11 cellular contexts compared by ENCODE assay signal in the genomic region with DNA sequence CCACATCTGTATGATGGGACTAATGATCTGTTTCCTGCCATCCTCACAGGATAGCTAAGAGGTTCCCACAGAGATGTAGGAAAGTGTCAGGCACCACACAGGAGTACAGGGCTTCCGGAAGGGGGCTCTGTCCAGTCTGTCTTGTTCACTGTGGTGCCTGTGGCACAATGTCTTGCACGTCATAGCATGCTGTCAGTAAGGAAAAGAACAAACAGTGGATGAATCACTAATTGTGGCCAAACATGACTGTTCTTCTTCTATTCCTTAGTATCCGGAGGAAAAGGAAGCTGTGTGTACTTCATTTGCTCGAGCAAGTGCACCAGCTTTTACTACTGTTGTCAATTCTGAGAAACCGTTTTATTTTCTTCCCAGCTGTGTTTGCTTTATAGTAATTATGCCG.
DNase-seq lines count a peak whose midpoint lies in the region; ATAC-seq, FAIRE-seq and TF ChIP-seq lines count a peak whose summit lies in the region.
"Had no signal": no experiment of that assay in that cellular context is flagged by ENCODE, and none has a peak within 500 bp of the region (broad histone marks: within the 10 kb centered on the region; RNA-seq: fewer than 3 reads in every experiment).

No MANE protein-coding gene starts in this region.

- peaks cover 28% of the 10 kb centered on the region for H3K4me1 ChIP-seq in OCI-LY3 (ENCODE audit: low read length)
- H3K4me1 ChIP-seq in endothelial cell of umbilical vein (ENCODE audit: control insufficient read depth, extremely low read depth, insufficient read depth, low read length): peaks cover 22% of the 10 kb centered on the region

- H3K9me1 ChIP-seq in endothelial cell of umbilical vein (replicated peaks; ENCODE audit: control insufficient read depth, extremely low read depth, insufficient read depth, low read length): no peaks in the 10 kb centered on the region

- no peak for TF ChIP-seq POLR2A in endothelial cell of umbilical vein (IDR thresholded peaks at IDR 0.05; ENCODE audit: low read depth, low read length)

- DNase-seq in Ammon's horn (ENCODE audit: low spot score) (peak; percentile 65), endothelial cell of umbilical vein (ENCODE audit: low read depth, low spot score) (peak; percentile 58), midbrain (lab: John Stamatoyannopoulos, UW) (peak; percentile 40), GM19240 (ENCODE audit: insufficient read length, low spot score) (no peak)
- DNase-seq in activated CD4-positive, alpha-beta T cell treated with anti-CD3 and anti-CD28 coated beads, Interleukin-2, amount 50 U/mL, for 4 hours: no peak
- DNase-seq in stimulated activated CD4-positive, alpha-beta T cell treated with anti-CD3 and anti-CD28 coated beads, Interleukin-4, amount 100 ng/mL, for 4 hours: no peak
- DNase-seq: NCI-H187 had no signal

- dilution Hi-C loops in endothelial cell of umbilical vein (cut with MboI; ENCODE audit: extremely low pct_ligation_motif_present, low sequenced_read_pairs): no loop called here

- no peak for TF ChIP-seq CTCF in OCI-LY3 (IDR thresholded peaks at IDR 0.05; ENCODE audit: low read depth, low read length)
- no peak for TF ChIP-seq CTCF in endothelial cell of umbilical vein (IDR thresholded peaks at IDR 0.05; ENCODE audit: extremely low read depth in 1 of 2, insufficient read depth in 1 of 2, low read depth in 1 of 2, low read length in 2 of 2)

- no peak overlapping the region for H3K4me3 ChIP-seq in OCI-LY3 (ENCODE audit: low read length)
- no peak overlapping the region for H3K4me3 ChIP-seq in endothelial cell of umbilical vein (replicated peaks in 1 of 3; ENCODE audit: insufficient read depth in 1 of 3, low read depth in 1 of 3, low read length in 3 of 3)
- H3K4me3 ChIP-seq: suprapubic skin had no signal

- intact Hi-C loops in endothelial cell of umbilical vein (cut with micrococcal nuclease): loop anchor here (1.0 kb wide), 1 partner anchor 73 kb away; the partner anchor contains the start of gene YWHAH

- H2AFZ ChIP-seq in OCI-LY3 (ENCODE audit: low read depth, low read length) (no peak overlapping the region), endothelial cell of umbilical vein (ENCODE audit: low read depth, low read length) (no peak overlapping the region)

- H4K20me1 ChIP-seq in OCI-LY3 (ENCODE audit: insufficient read depth, low read length) (no peaks in the 10 kb centered on the region), endothelial cell of umbilical vein (replicated peaks; ENCODE audit: control insufficient read depth, extremely low read depth, insufficient read depth, low read length) (no peaks in the 10 kb centered on the region)

- CTCF ChIA-PET in endothelial cell of umbilical vein (lab: Charles Lee): interaction anchor here (0.6 to 3.6 kb wide), 21 partner anchors 9 to 205 kb away, joined by 3 to 32 read pairs (median 5); no protein-coding TSS in a partner anchor

- H3K4me2 ChIP-seq in OCI-LY3 (ENCODE audit: low read length) (no peak overlapping the region), endothelial cell of umbilical vein (ENCODE audit: insufficient read depth, low read length) (peak overlapping the region; percentile 49)

- H3K27ac ChIP-seq in OCI-LY3 (ENCODE audit: low read length) (0 out of 2 replicates have a peak overlapping the region, but pooled peaks have one; percentile 31), endothelial cell of umbilical vein (ENCODE audit: insufficient read depth, low read depth, low read length) (peak overlapping the region; percentile 90)
- H3K27ac ChIP-seq: suprapubic skin had no signal

- BruUV-seq in endothelial cell of umbilical vein (replicated peaks; lab: Mats Ljungman, UMichigan): no TSS peak

- POLR2A ChIA-PET in endothelial cell of umbilical vein (lab: Charles Lee): no interaction called here

- H3K9ac ChIP-seq in OCI-LY3 (ENCODE audit: low read length) (no peak overlapping the region), endothelial cell of umbilical vein (replicated peaks; ENCODE audit: extremely low read depth, insufficient read depth, low read length) (peak overlapping the region; percentile 25)

- peak; percentile 93 for FAIRE-seq in endothelial cell of umbilical vein (lab: Jason Lieb, UNC)
- FAIRE-seq: H54 had no signal

- H3K27me3 ChIP-seq in OCI-LY3 (ENCODE audit: low read depth, low read length) (no peaks in the 10 kb centered on the region), endothelial cell of umbilical vein (ENCODE audit: control insufficient read depth in 2 of 2, insufficient read depth in 2 of 2, low read length in 2 of 2) (no peaks in the 10 kb centered on the region)
- H3K27me3 ChIP-seq: suprapubic skin had no signal

- no peaks in the 10 kb centered on the region for H3K79me2 ChIP-seq in OCI-LY3 (ENCODE audit: low read length)
- H3K79me2 ChIP-seq in endothelial cell of umbilical vein (ENCODE audit: control insufficient read depth, insufficient read depth, low read length): no peaks in the 10 kb centered on the region

- peaks cover 8% of the 10 kb centered on the region for H3K36me3 ChIP-seq in OCI-LY3 (replicated peaks; ENCODE audit: low read depth, low read length)
- H3K36me3 ChIP-seq in endothelial cell of umbilical vein (ENCODE audit: control insufficient read depth in 2 of 2, extremely low read depth in 1 of 2, insufficient read depth in 2 of 2, low read length in 2 of 2): peaks cover 2 to 3% of the 10 kb centered on the region in 2 experiments

- H3K9me3 ChIP-seq in OCI-LY3 (ENCODE audit: insufficient read depth, low read length) (no peaks in the 10 kb centered on the region), endothelial cell of umbilical vein (replicated peaks; ENCODE audit: control insufficient read depth, insufficient read depth, low read length) (no peaks in the 10 kb centered on the region)
- H3K9me3 ChIP-seq: suprapubic skin had no signal

- no peak for ATAC-seq in HG02884 (IDR thresholded peaks at IDR 0.05; ENCODE audit: unreplicated experiment)

TF ChIP-seq in endothelial cell of umbilical vein, 7 proteins besides CTCF, POLR2A, EP300 and RAD21:
- TF ChIP-seq FOS (IDR thresholded peaks at IDR 0.05; ENCODE audit: borderline replicate concordance, insufficient read depth, low read length) (peak; percentile 73), GATA2 (IDR thresholded peaks at IDR 0.05; ENCODE audit: insufficient read depth, insufficient read length, low read depth, low read length) (no peak), EZH2 (IDR thresholded peaks at IDR 0.05; ENCODE audit: borderline replicate concordance, low read depth, low read length, severe bottlenecking) (no peak), POLR2AphosphoS5 (IDR thresholded peaks at IDR 0.05; ENCODE audit: insufficient read depth, low read depth, low read length) (peak; percentile 71), MAX (IDR thresholded peaks at IDR 0.05; ENCODE audit: insufficient read depth, insufficient read length) (no peak), JUN (IDR thresholded peaks at IDR 0.05; ENCODE audit: borderline replicate concordance, insufficient read depth, insufficient read length, low read depth) (peak; percentile 83), MYC (IDR thresholded peaks at IDR 0.05; ENCODE audit: low read depth, low read length) (no peak)

Comparison
In these comparisons a context has a peak if more than half of its experiments do, and no peak if none do; other contexts are left out.
1. DNase-seq: peak in Ammon's horn (single experiment), endothelial cell of umbilical vein (single experiment) and midbrain (single experiment); none in activated CD4-positive, alpha-beta T cell treated with anti-CD3 and anti-CD28 coated beads, Interleukin-2, amount 50 U/mL, for 4 hours (0 of 2), stimulated activated CD4-positive, alpha-beta T cell treated with anti-CD3 and anti-CD28 coated beads, Interleukin-4, amount 100 ng/mL, for 4 hours (0 of 2) and GM19240 (single experiment).